ENCODE assay signal across 26 cellular contexts in the genomic region with DNA sequence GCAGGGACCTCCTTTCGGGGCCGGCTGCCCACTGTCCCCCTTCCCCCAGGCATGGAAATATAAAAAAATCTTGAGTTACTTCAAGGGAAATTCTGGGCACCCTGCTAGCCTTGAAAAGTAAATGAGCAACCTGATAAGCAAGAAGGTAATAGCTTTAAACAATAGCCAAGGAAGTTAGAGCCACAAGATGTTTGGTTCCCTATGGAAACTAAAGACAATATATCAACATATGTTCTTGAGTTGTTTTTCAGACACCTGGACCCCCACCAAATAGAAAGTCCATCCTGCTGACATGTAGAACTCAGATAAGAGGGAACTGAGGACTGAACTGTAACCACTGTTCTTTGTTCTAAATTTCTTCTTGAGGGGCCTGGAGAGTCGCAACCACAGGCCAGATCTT.
"Had no signal": no experiment of that assay in that cellular context is flagged by ENCODE, and none has a peak within 500 bp of the region (broad histone marks: within the 10 kb centered on the region; RNA-seq: fewer than 3 reads in every experiment).

No MANE protein-coding gene starts in this region.

- H3K27ac Mint-ChIP-seq: activated CD4-positive, alpha-beta memory T cell treated with anti-CD3 and anti-CD28 coated beads, Interleukin-2, amount 10 ng/mL, durations not matched to agents 7 days and 5 days; activated CD4-positive, alpha-beta T cell treated with anti-CD3 and anti-CD28 coated beads for 36 hours; activated naive CD4-positive, alpha-beta T cell treated with anti-CD3 and anti-CD28 coated beads, Interleukin-2, amount 10 ng/mL, durations not matched to agents 7 days and 5 days; activated naive CD8-positive, alpha-beta T cell treated with anti-CD3 and anti-CD28 coated beads for 36 hours; activated T-cell treated with anti-CD3 and anti-CD28 coated beads, Interleukin-2, amount 50 U/mL, for 72 hours; activated T-helper 2 cell treated with anti-CD3 and anti-CD28 coated beads, Interferon-gamma antibody, Interleukin-2, Interleukin-4, amounts not matched to agents 10 μg/mL and 5 μg/mL and 100 μg/mL, durations not matched to agents 14 hours and 24 hours and 36 hours; T-cell had no signal

- H3K9me3 Mint-ChIP-seq: activated CD4-positive, alpha-beta memory T cell treated with anti-CD3 and anti-CD28 coated beads, Interleukin-2, amount 10 ng/mL, durations not matched to agents 7 days and 5 days; activated naive CD4-positive, alpha-beta T cell treated with anti-CD3 and anti-CD28 coated beads, Interleukin-2, amount 10 ng/mL, durations not matched to agents 7 days and 5 days; activated naive CD8-positive, alpha-beta T cell treated with anti-CD3 and anti-CD28 coated beads for 36 hours; activated T-cell treated with anti-CD3 and anti-CD28 coated beads, Interleukin-2, amount 50 U/mL, for 72 hours; activated T-helper 2 cell treated with anti-CD3 and anti-CD28 coated beads, Interferon-gamma antibody, Interleukin-2, Interleukin-4, amounts not matched to agents 10 μg/mL and 5 μg/mL and 100 μg/mL, durations not matched to agents 14 hours and 24 hours and 36 hours; T-cell had no signal

- H3K36me3 ChIP-seq: brain microvascular endothelial cell had no signal

- H3K4me1 Mint-ChIP-seq: activated CD4-positive, alpha-beta memory T cell treated with anti-CD3 and anti-CD28 coated beads, Interleukin-2, amount 10 ng/mL, durations not matched to agents 7 days and 5 days; activated CD4-positive, alpha-beta T cell treated with anti-CD3 and anti-CD28 coated beads for 36 hours; activated naive CD4-positive, alpha-beta T cell treated with anti-CD3 and anti-CD28 coated beads, Interleukin-2, amount 10 ng/mL, durations not matched to agents 7 days and 5 days; activated naive CD8-positive, alpha-beta T cell treated with anti-CD3 and anti-CD28 coated beads for 36 hours; T-cell had no signal

- H3K27ac ChIP-seq: brain microvascular endothelial cell, SK-N-MC, VCaP had no signal

- DNase-seq: activated CD4-positive, alpha-beta memory T cell treated with anti-CD3 and anti-CD28 coated beads, Interleukin-2, amount 10 ng/mL, durations not matched to agents 7 days and 5 days; activated CD4-positive, alpha-beta T cell treated with anti-CD3 and anti-CD28 coated beads for 36 hours; activated CD4-positive, alpha-beta T cell treated with anti-CD3 and anti-CD28 coated beads, Interleukin-2, amount 50 U/mL, for 1 hour; activated gamma-delta T cell treated with Interleukin-2 at 50 U/mL for 16 hours; activated naive CD4-positive, alpha-beta T cell treated with anti-CD3 and anti-CD28 coated beads, Interleukin-2, amount 10 ng/mL, durations not matched to agents 7 days and 5 days; activated naive CD8-positive, alpha-beta T cell treated with anti-CD3 and anti-CD28 coated beads for 36 hours; activated T-cell treated with anti-CD3 and anti-CD28 coated beads for 4 hours; activated T-cell treated with anti-CD3 and anti-CD28 coated beads, Interleukin-2, amount 50 U/mL, for 72 hours; brain microvascular endothelial cell; central memory CD4-positive, alpha-beta T cell; MM.1S; NCI-H1105; NCI-H1436 treated with DMSO at 0.1 percent for 48 hours; NCI-H187; NCI-H2081; NCI-H345; NCI-H510A; NCI-H526 treated with DMSO at 0.1 percent for 48 hours; NCI-H82; SIG-M5; T-cell; T-helper 2 cell; T1000 had no signal

- H3K4me3 Mint-ChIP-seq: activated CD4-positive, alpha-beta memory T cell treated with anti-CD3 and anti-CD28 coated beads, Interleukin-2, amount 10 ng/mL, durations not matched to agents 7 days and 5 days; activated CD4-positive, alpha-beta T cell treated with anti-CD3 and anti-CD28 coated beads for 36 hours; activated naive CD4-positive, alpha-beta T cell treated with anti-CD3 and anti-CD28 coated beads, Interleukin-2, amount 10 ng/mL, durations not matched to agents 7 days and 5 days; activated naive CD8-positive, alpha-beta T cell treated with anti-CD3 and anti-CD28 coated beads for 36 hours; activated T-cell treated with anti-CD3 and anti-CD28 coated beads, Interleukin-2, amount 50 U/mL, for 72 hours; T-cell had no signal

- H3K36me3 Mint-ChIP-seq: activated naive CD4-positive, alpha-beta T cell treated with anti-CD3 and anti-CD28 coated beads, Interleukin-2, amount 10 ng/mL, durations not matched to agents 7 days and 5 days; activated naive CD8-positive, alpha-beta T cell treated with anti-CD3 and anti-CD28 coated beads for 36 hours; T-cell had no signal

- H3K27me3 Mint-ChIP-seq: activated CD4-positive, alpha-beta memory T cell treated with anti-CD3 and anti-CD28 coated beads, Interleukin-2, amount 10 ng/mL, durations not matched to agents 7 days and 5 days; activated CD4-positive, alpha-beta T cell treated with anti-CD3 and anti-CD28 coated beads for 36 hours; activated naive CD8-positive, alpha-beta T cell treated with anti-CD3 and anti-CD28 coated beads for 36 hours; T-cell had no signal

- H3K27me3 ChIP-seq: brain microvascular endothelial cell had no signal

- H3K4me3 ChIP-seq: SK-N-MC had no signal

- ATAC-seq: activated CD4-positive, alpha-beta T cell treated with anti-CD3 and anti-CD28 coated beads for 36 hours; activated T-cell treated with anti-CD3 and anti-CD28 coated beads, Interleukin-2, amount 50 U/mL, for 72 hours; T-cell had no signal
